In genomic region chr5:9544056-9544455, GRCh38 we compare ENCODE assay signal across 8 cellular contexts. TPM values are rescaled to one million over a fixed set of nuclear protein-coding genes. Genes with fewer than 3 reads are reported as not detected.
A peak's percentile ranks its signal among the peaks of the same experiment; 100 is the strongest.
DNase-seq lines count a peak whose midpoint lies in the region; ATAC-seq and TF ChIP-seq lines count a peak whose summit lies in the region.

No MANE protein-coding gene starts in this region.

- no peaks in the 10 kb centered on the region for H3K36me3 ChIP-seq in colonic mucosa
- no peaks in the 10 kb centered on the region for H3K36me3 ChIP-seq in mucosa of stomach (ENCODE audit: control insufficient read depth, insufficient read depth, low read length)

- TF ChIP-seq CTCF in AG09309 (IDR thresholded peaks at IDR 0.05; ENCODE audit: control insufficient read depth, insufficient read depth, low read depth, low read length, missing control alignments), result no peak
- no peak for TF ChIP-seq CTCF in colonic mucosa (IDR thresholded peaks at IDR 0.05)

- peak overlapping the region; percentile 62 for H3K27ac ChIP-seq in colonic mucosa

- intact Hi-C loops in colonic mucosa (cut with DNase I), result loop anchor here (5.0 kb wide), 1 partner anchor 182 kb away; no protein-coding TSS in a partner anchor

- H3K27me3 ChIP-seq in colonic mucosa, result no peaks in the 10 kb centered on the region
- peaks cover 9% of the 10 kb centered on the region for H3K27me3 ChIP-seq in mucosa of stomach (ENCODE audit: control insufficient read depth, insufficient read depth, low read length)

- ATAC-seq in HG02884 (IDR thresholded peaks at IDR 0.05; ENCODE audit: unreplicated experiment) (peak; percentile 5), HG02798 (IDR thresholded peaks at IDR 0.05; ENCODE audit: poor library complexity, unreplicated experiment) (no peak)

- H3K4me3 ChIP-seq in AG09309 (ENCODE audit: control insufficient read depth, low read depth, low read length) (peak overlapping the region; percentile 95), colonic mucosa (peak overlapping the region; percentile 60), mucosa of stomach (ENCODE audit: low read length) (peak overlapping the region; percentile 33)

- H3K9ac ChIP-seq in colonic mucosa (ENCODE audit: low read depth in 2 of 2, low read length in 2 of 2), result peak overlapping the region in 1 of 2 donors; percentile 91
- H3K9ac ChIP-seq in mucosa of stomach (ENCODE audit: low read length), result peak overlapping the region; percentile 66

- H3K4me1 ChIP-seq in colonic mucosa, result no peaks in the 10 kb centered on the region
- H3K4me1 ChIP-seq in mucosa of stomach (ENCODE audit: control insufficient read depth, insufficient read depth, low read length), result no peaks in the 10 kb centered on the region

- no peaks in the 10 kb centered on the region for H3K9me3 ChIP-seq in colonic mucosa
- H3K9me3 ChIP-seq in mucosa of stomach (ENCODE audit: control insufficient read depth, low read length), result no peaks in the 10 kb centered on the region

- no peak for DNase-seq in AG09309 (ENCODE audit: low read depth)
- no peak for DNase-seq in colonic mucosa
- no peak for DNase-seq in NCI-H2171 treated with DMSO at 0.1 percent for 48 hours (lab: John Stamatoyannopoulos, UW)
- no peak for DNase-seq in NCI-H146 (lab: John Stamatoyannopoulos, UW)
- no peak for DNase-seq in stimulated activated naive CD4-positive, alpha-beta T cell treated with Interleukin-2 at 50 U/mL for 16 hours (lab: John Stamatoyannopoulos, UW)

RNA-seq across cellular contexts. Expression of gene SEMA5A, which starts 1.8 kb away (rescaled TPM):
- 10 to 100 TPM; 23.3 to 32.7 TPM for total RNA-seq in colonic mucosa

Comparison
In these comparisons a context has a peak if more than half of its experiments do, and no peak if none do; other contexts are left out.
1. H3K4me3 ChIP-seq: peak in every context shown above with its lines; median percentile 95 in AG09309; 60 in colonic mucosa; 33 in mucosa of stomach.